In the genomic region with DNA sequence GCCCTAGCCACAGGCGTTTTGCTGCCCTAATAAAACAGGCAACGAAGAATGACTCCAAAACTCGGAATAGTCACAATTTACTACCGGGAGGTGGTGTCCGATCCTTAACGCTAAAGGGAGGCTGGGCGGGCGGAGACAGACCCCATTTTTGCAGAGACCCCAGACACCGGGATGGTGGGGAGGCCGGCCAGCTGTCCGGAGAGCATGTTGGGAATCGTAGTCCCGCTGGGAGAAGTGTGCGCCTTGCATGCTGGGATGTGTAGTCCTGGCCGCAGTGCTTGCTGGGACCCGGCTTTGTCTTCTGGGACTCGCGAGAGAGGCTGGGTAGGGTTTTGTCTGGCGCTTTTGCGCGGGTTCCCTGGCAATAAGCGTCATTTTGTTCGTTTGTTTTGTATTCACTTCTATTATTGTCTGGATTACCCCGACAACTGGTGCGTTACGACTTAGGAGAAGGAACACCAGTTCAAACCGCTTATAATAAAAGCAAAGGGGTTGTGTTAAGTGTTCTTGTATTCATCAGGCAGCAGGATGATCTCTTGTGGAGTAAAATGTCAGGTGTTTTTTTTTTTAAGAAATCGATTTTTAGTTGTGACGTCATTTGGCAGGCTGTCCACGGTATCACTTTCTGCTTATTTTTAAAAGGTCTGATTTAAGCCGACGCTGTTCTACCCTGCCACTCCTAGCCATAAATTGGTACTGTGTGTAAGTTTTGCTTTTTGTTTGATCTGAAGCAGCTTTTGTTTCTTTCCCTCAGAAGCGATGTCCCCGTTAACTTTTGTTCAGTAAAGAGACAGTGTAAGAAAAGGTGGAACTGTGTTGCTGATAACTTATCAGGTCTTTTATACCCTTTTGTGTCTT, we compare ENCODE assay signal across 8 cellular contexts. TPM values are rescaled to one million over a fixed set of nuclear protein-coding genes. Genes with fewer than 3 reads are reported as not detected.
DNase-seq lines count a peak whose midpoint lies in the region; ATAC-seq, FAIRE-seq and TF ChIP-seq lines count a peak whose summit lies in the region.

No MANE protein-coding gene starts in this region.

- TF ChIP-seq CTCF in endothelial cell of umbilical vein (IDR thresholded peaks at IDR 0.05; ENCODE audit: extremely low read depth in 1 of 2, insufficient read depth in 1 of 2, low read depth in 1 of 2, low read length in 2 of 2) (no peak), mesothelial cell of epicardium (IDR thresholded peaks at IDR 0.05; ENCODE audit: unreplicated experiment) (no peak)

- peak overlapping the region; percentile 99 for H3K4me2 ChIP-seq in endothelial cell of umbilical vein (ENCODE audit: insufficient read depth, low read length)

- H4K20me1 ChIP-seq in endothelial cell of umbilical vein (replicated peaks; ENCODE audit: control insufficient read depth, extremely low read depth, insufficient read depth, low read length), result no peaks in the 10 kb centered on the region

- POLR2A ChIA-PET in endothelial cell of umbilical vein (lab: Charles Lee), result interaction anchor here (1.0 kb wide), 1 partner anchor 10 kb away, joined by 3 read pairs; no protein-coding TSS in a partner anchor

- peak overlapping the region; percentile 94 for H3K9ac ChIP-seq in HUES48 (ENCODE audit: low read depth, low read length)
- H3K9ac ChIP-seq in NT2/D1 (ENCODE audit: insufficient read length, low read depth), result no peak overlapping the region
- H3K9ac ChIP-seq in endothelial cell of umbilical vein (replicated peaks; ENCODE audit: extremely low read depth, insufficient read depth, low read length), result peak overlapping the region; percentile 99

- DNase-seq in D341Med (ENCODE audit: low spot score), result peak; percentile 91
- DNase-seq in NT2/D1 (ENCODE audit: low read depth, low spot score), result peak; percentile 86
- DNase-seq in activated CD8-positive, alpha-beta memory T cell treated with anti-CD3 and anti-CD28 coated beads, Interleukin-2, amount 50 U/mL, for 4 hours, result peak; percentile 93
- DNase-seq in endothelial cell of umbilical vein (ENCODE audit: low read depth, low spot score), result peak; percentile 97
- DNase-seq in mesothelial cell of epicardium (ENCODE audit: low spot score in 2 of 2, unreplicated experiment in 2 of 2), result peak; percentile 89
- DNase-seq in stimulated activated CD8-positive, alpha-beta memory T cell treated with anti-CD3 and anti-CD28 coated beads, Interleukin-15, amount 100 ng/mL, for 48 hours (ENCODE audit: low read depth in 2 of 2), result peak; percentile 93 to 94

- intact Hi-C loops in endothelial cell of umbilical vein (cut with micrococcal nuclease), result loop anchor here (1.0 to 10.0 kb wide), 8 partner anchors 37 to 1318 kb away; partner anchors contain the start of genes B3GLCT, KATNAL1 and USPL1

- H3K27ac Mint-ChIP-seq in mesothelial cell of epicardium, result peak overlapping the region; percentile 98

- peak; percentile 97 for FAIRE-seq in endothelial cell of umbilical vein (lab: Jason Lieb, UNC)

- no peaks in the 10 kb centered on the region for H3K9me1 ChIP-seq in endothelial cell of umbilical vein (replicated peaks; ENCODE audit: control insufficient read depth, extremely low read depth, insufficient read depth, low read length)

- H3K9me3 ChIP-seq in HUES48 (ENCODE audit: control insufficient read depth, insufficient read depth, low read length), result no peaks in the 10 kb centered on the region
- no peaks in the 10 kb centered on the region for H3K9me3 ChIP-seq in NT2/D1 (ENCODE audit: insufficient read depth, low read length)
- H3K9me3 ChIP-seq in endothelial cell of umbilical vein (replicated peaks; ENCODE audit: control insufficient read depth, insufficient read depth, low read length), result no peaks in the 10 kb centered on the region

- peak overlapping the region; percentile 95 for H3K4me3 Mint-ChIP-seq in mesothelial cell of epicardium

- H3K79me2 ChIP-seq in endothelial cell of umbilical vein (ENCODE audit: control insufficient read depth, insufficient read depth, low read length), result peaks cover 42% of the 10 kb centered on the region

- dilution Hi-C loops in endothelial cell of umbilical vein (cut with MboI; ENCODE audit: extremely low pct_ligation_motif_present, low sequenced_read_pairs), result no loop called here

- H2AFZ ChIP-seq in endothelial cell of umbilical vein (ENCODE audit: low read depth, low read length), result peak overlapping the region; percentile 85

- TSS peak; percentile 96 for BruUV-seq in endothelial cell of umbilical vein (replicated peaks; lab: Mats Ljungman, UMichigan)

- H3K27ac ChIP-seq in HUES48 (ENCODE audit: low read depth, low read length) (peak overlapping the region; percentile 92), endothelial cell of umbilical vein (ENCODE audit: insufficient read depth, low read depth, low read length) (peak overlapping the region; percentile 95)

- H3K36me3 ChIP-seq in HUES48 (ENCODE audit: control insufficient read depth, insufficient read depth, low read length) (peaks cover 15% of the 10 kb centered on the region), NT2/D1 (ENCODE audit: insufficient read depth, insufficient read length, low read length) (peaks cover 25% of the 10 kb centered on the region), endothelial cell of umbilical vein (ENCODE audit: control insufficient read depth in 2 of 2, extremely low read depth in 1 of 2, insufficient read depth in 2 of 2, low read length in 2 of 2) (no peaks in the 10 kb centered on the region)

- H3K4me1 Mint-ChIP-seq in mesothelial cell of epicardium, result peaks cover 31% of the 10 kb centered on the region

- peaks cover 2% of the 10 kb centered on the region for H3K36me3 Mint-ChIP-seq in mesothelial cell of epicardium

- H3K27me3 Mint-ChIP-seq in mesothelial cell of epicardium (ENCODE audit: low read depth), result no peaks in the 10 kb centered on the region

- H3K4me1 ChIP-seq in HUES48 (ENCODE audit: control insufficient read depth, insufficient read depth, low read length) (peaks cover 22% of the 10 kb centered on the region), NT2/D1 (ENCODE audit: insufficient read depth, insufficient read length) (no peaks in the 10 kb centered on the region), endothelial cell of umbilical vein (ENCODE audit: control insufficient read depth, extremely low read depth, insufficient read depth, low read length) (peaks cover 24% of the 10 kb centered on the region)

- peak; percentile 81 for TF ChIP-seq POLR2A in endothelial cell of umbilical vein (IDR thresholded peaks at IDR 0.05; ENCODE audit: low read depth, low read length)

- no peaks in the 10 kb centered on the region for H3K27me3 ChIP-seq in HUES48 (ENCODE audit: control insufficient read depth, insufficient read depth, low read length)
- H3K27me3 ChIP-seq in NT2/D1 (ENCODE audit: insufficient read depth, insufficient read length), result no peaks in the 10 kb centered on the region
- H3K27me3 ChIP-seq in endothelial cell of umbilical vein (ENCODE audit: control insufficient read depth in 2 of 2, insufficient read depth in 2 of 2, low read length in 2 of 2), result no peaks in the 10 kb centered on the region

- H3K4me3 ChIP-seq in HUES48 (ENCODE audit: low read depth, low read length), result peak overlapping the region; percentile 99
- H3K4me3 ChIP-seq in NT2/D1 (ENCODE audit: insufficient read length, low read depth), result peak overlapping the region; percentile 88
- peak overlapping the region; percentile 88 to 99 (median 97) for H3K4me3 ChIP-seq in endothelial cell of umbilical vein (replicated peaks in 1 of 3; ENCODE audit: insufficient read depth in 1 of 3, low read depth in 1 of 3, low read length in 3 of 3)

- no peaks in the 10 kb centered on the region for H3K9me3 Mint-ChIP-seq in mesothelial cell of epicardium

- CTCF ChIA-PET in endothelial cell of umbilical vein (lab: Charles Lee), result interaction anchor here (0.6 kb wide), 1 partner anchor 114 kb away, joined by 3 read pairs; no protein-coding TSS in a partner anchor

- peak; percentile 84 for ATAC-seq in GM21423 (IDR thresholded peaks at IDR 0.05; ENCODE audit: unreplicated experiment)

TF ChIP-seq in endothelial cell of umbilical vein, 7 proteins besides CTCF, POLR2A, EP300 and RAD21:
- TF ChIP-seq JUN (IDR thresholded peaks at IDR 0.05; ENCODE audit: borderline replicate concordance, insufficient read depth, insufficient read length, low read depth) (peak; percentile 53), FOS (IDR thresholded peaks at IDR 0.05; ENCODE audit: borderline replicate concordance, insufficient read depth, low read length) (no peak), MYC (IDR thresholded peaks at IDR 0.05; ENCODE audit: low read depth, low read length) (peak; percentile 55), POLR2AphosphoS5 (IDR thresholded peaks at IDR 0.05; ENCODE audit: insufficient read depth, low read depth, low read length) (peak; percentile 38), GATA2 (IDR thresholded peaks at IDR 0.05; ENCODE audit: insufficient read depth, insufficient read length, low read depth, low read length) (no peak), EZH2 (IDR thresholded peaks at IDR 0.05; ENCODE audit: borderline replicate concordance, low read depth, low read length, severe bottlenecking) (no peak)
- TF ChIP-seq, protein P1, sequence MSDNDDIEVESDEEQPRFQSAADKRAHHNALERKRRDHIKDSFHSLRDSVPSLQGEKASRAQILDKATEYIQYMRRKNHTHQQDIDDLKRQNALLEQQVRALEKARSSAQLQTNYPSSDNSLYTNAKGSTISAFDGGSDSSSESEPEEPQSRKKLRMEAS (IDR thresholded peaks at IDR 0.05; ENCODE audit: insufficient read depth, insufficient read length), result peak; percentile 21

RNA-seq across cellular contexts. Expression of gene HSPH1, which starts 0.7 kb away (rescaled TPM):
- total RNA-seq in endothelial cell of umbilical vein (98.1 and 124 TPM in 2 replicates), mesothelial cell of epicardium (72.1 to 75.1 TPM (median 74.8 TPM) in 3 replicates)
- polyA plus RNA-seq in endothelial cell of umbilical vein, result 10.9 and 15.8 TPM in 2 replicates
- polyA plus RNA-seq in endothelial cell of umbilical vein (2011; cell fraction: cytosol; rRNA removed), result 32.8 and 33.1 TPM in 2 replicates
- 48.3 and 64.0 TPM in 2 replicates for polyA plus RNA-seq in endothelial cell of umbilical vein (2011; cell fraction: nucleus; rRNA removed)
- 112 and 183 TPM in 2 replicates for polyA plus RNA-seq in endothelial cell of umbilical vein (2012)
- polyA minus RNA-seq in endothelial cell of umbilical vein, result 15.7 and 18.2 TPM in 2 replicates
- polyA minus RNA-seq in endothelial cell of umbilical vein (2011; cell fraction: cytosol; rRNA and poly(A)+ RNA removed), result 33.0 TPM
- 21.7 and 29.5 TPM in 2 replicates for polyA minus RNA-seq in endothelial cell of umbilical vein (2011; cell fraction: nucleus; rRNA and poly(A)+ RNA removed)

RNA-seq across cellular contexts. Expression of gene B3GLCT, which starts 37.4 kb away (rescaled TPM):
- total RNA-seq in endothelial cell of umbilical vein, result 13.9 and 14.6 TPM in 2 replicates
- polyA plus RNA-seq in endothelial cell of umbilical vein, result 4.5 and 5.2 TPM in 2 replicates
- 5.3 and 5.4 TPM in 2 replicates for polyA plus RNA-seq in endothelial cell of umbilical vein (2011; cell fraction: cytosol; rRNA removed)
- polyA plus RNA-seq in endothelial cell of umbilical vein (2011; cell fraction: nucleus; rRNA removed), result 5.7 and 6.1 TPM in 2 replicates
- 8.0 and 9.7 TPM in 2 replicates for polyA plus RNA-seq in endothelial cell of umbilical vein (2012)
- 10.3 and 14.4 TPM in 2 replicates for polyA minus RNA-seq in endothelial cell of umbilical vein
- 3.3 TPM for polyA minus RNA-seq in endothelial cell of umbilical vein (2011; cell fraction: cytosol; rRNA and poly(A)+ RNA removed)
- 5.8 TPM in 2 replicates for polyA minus RNA-seq in endothelial cell of umbilical vein (2011; cell fraction: nucleus; rRNA and poly(A)+ RNA removed)
- total RNA-seq in mesothelial cell of epicardium, result 26.0 to 28.8 TPM (median 27.2 TPM) in 3 replicates

Comparison
In these comparisons a context has a peak if more than half of its experiments do, and no peak if none do; other contexts are left out.
1. Peak in every context shown above with its lines: DNase-seq, ATAC-seq, H3K4me3 ChIP-seq and H3K27ac ChIP-seq.